In genomic region chr5:757931-758697, GRCh38 we compare ENCODE assay signal across 10 cellular contexts. TPM values are rescaled to one million over a fixed set of nuclear protein-coding genes. Genes with fewer than 3 reads are reported as not detected.
DNase-seq lines count a peak whose midpoint lies in the region; ATAC-seq and TF ChIP-seq lines count a peak whose summit lies in the region.
"Had no signal": no experiment of that assay in that cellular context is flagged by ENCODE, and none has a peak within 500 bp of the region (broad histone marks: within the 10 kb centered on the region; RNA-seq: fewer than 3 reads in every experiment).

No MANE protein-coding gene starts in this region.

- no peak for ATAC-seq in PC-3

- H3K4me1 Mint-ChIP-seq in Caco-2 (ENCODE audit: low read depth, unreplicated experiment): peaks cover 10% of the 10 kb centered on the region
- peaks cover 36% of the 10 kb centered on the region for H3K4me1 Mint-ChIP-seq in neural progenitor cell
- H3K4me1 Mint-ChIP-seq: activated naive CD8-positive, alpha-beta T cell treated with anti-CD3 and anti-CD28 coated beads, Interleukin-2, amount 10 ng/mL, durations not matched to agents 7 days and 5 days had no signal

- POLR2A ChIA-PET in Caco-2 (lab: Charles Lee): no interaction called here
- POLR2A ChIA-PET in PC-3 (lab: Charles Lee; ENCODE audit: unreplicated experiment): no interaction called here

- no peaks in the 10 kb centered on the region for H3F3A ChIP-seq in PC-3 (ENCODE audit: low read length, unreplicated experiment)
- no peaks in the 10 kb centered on the region for H3F3A ChIP-seq in neural progenitor cell (ENCODE audit: low read depth)

- CTCF ChIA-PET in Caco-2 (lab: Charles Lee) (interaction anchor here (0.5 kb wide), 1 partner anchor 286 kb away, joined by 3 read pairs; no protein-coding TSS in a partner anchor), PC-3 (lab: Charles Lee) (no interaction called here)

- H3K36me3 ChIP-seq in Caco-2 (ENCODE audit: control insufficient read depth, insufficient read depth, low read length) (no peaks in the 10 kb centered on the region), PC-3 (ENCODE audit: low read depth, low read length) (no peaks in the 10 kb centered on the region), neural progenitor cell (no peaks in the 10 kb centered on the region)

- H3K27ac Mint-ChIP-seq in Caco-2 (ENCODE audit: unreplicated experiment): no peak overlapping the region
- peak overlapping the region; percentile 96 for H3K27ac Mint-ChIP-seq in neural progenitor cell
- H3K27ac Mint-ChIP-seq: activated naive CD8-positive, alpha-beta T cell treated with anti-CD3 and anti-CD28 coated beads, Interleukin-2, amount 10 ng/mL, durations not matched to agents 7 days and 5 days had no signal

- H3K27ac ChIP-seq in PC-3 (ENCODE audit: low read length) (peak overlapping the region; percentile 20; the same call in 1 of the 2 replicates), neural progenitor cell (no peak overlapping the region)

- BruUV-seq in Caco-2 (replicated peaks; lab: Mats Ljungman, UMichigan) (no TSS peak), PC-3 (replicated peaks; lab: Mats Ljungman, UMichigan) (no TSS peak)

- H3K4me2 ChIP-seq in PC-3 (ENCODE audit: low read length): peak overlapping the region; percentile 72
- H3K4me2 ChIP-seq in neural progenitor cell: peak overlapping the region; percentile 25

- H4K20me1 ChIP-seq in PC-3 (ENCODE audit: low read length) (no peaks in the 10 kb centered on the region), neural progenitor cell (ENCODE audit: low read depth) (no peaks in the 10 kb centered on the region)

- no peaks in the 10 kb centered on the region for H3K9me2 ChIP-seq in PC-3 (replicated peaks; ENCODE audit: low read length)

- TF ChIP-seq CTCF in Caco-2 (IDR thresholded peaks at IDR 0.05; ENCODE audit: insufficient read depth in 1 of 2, low read depth in 1 of 2, low read length in 1 of 2, severe bottlenecking in 1 of 2, unreplicated experiment in 1 of 2) (no peak), PC-3 (conservative IDR thresholded peaks at IDR 0.05; ENCODE audit: low read depth, low read length) (no peak), neural progenitor cell (IDR thresholded peaks at IDR 0.05) (no peak)

- intact Hi-C loops in Caco-2 (cut with micrococcal nuclease; ENCODE audit: unreplicated experiment): no loop called here
- intact Hi-C loops in PC-3 (cut with micrococcal nuclease): no loop called here

- H3K27me3 Mint-ChIP-seq in Caco-2 (ENCODE audit: insufficient read depth, unreplicated experiment) (peaks cover 4% of the 10 kb centered on the region), neural progenitor cell (ENCODE audit: insufficient read depth, low read depth) (peaks cover 12% of the 10 kb centered on the region)
- H3K27me3 Mint-ChIP-seq: activated naive CD8-positive, alpha-beta T cell treated with anti-CD3 and anti-CD28 coated beads, Interleukin-2, amount 10 ng/mL, durations not matched to agents 7 days and 5 days had no signal

- H3K4me3 Mint-ChIP-seq in Caco-2 (ENCODE audit: unreplicated experiment): no peak overlapping the region
- H3K4me3 Mint-ChIP-seq in neural progenitor cell: peak overlapping the region; percentile 41
- H3K4me3 Mint-ChIP-seq: activated naive CD8-positive, alpha-beta T cell treated with anti-CD3 and anti-CD28 coated beads, Interleukin-2, amount 10 ng/mL, durations not matched to agents 7 days and 5 days had no signal

- no peaks in the 10 kb centered on the region for H3K27me3 ChIP-seq in Caco-2 (replicated peaks; ENCODE audit: control insufficient read depth, insufficient read depth, low read length)
- H3K27me3 ChIP-seq in PC-3 (ENCODE audit: low read length): no peaks in the 10 kb centered on the region
- H3K27me3 ChIP-seq in neural progenitor cell: no peaks in the 10 kb centered on the region

- H3K4me3 ChIP-seq in Caco-2 (ENCODE audit: low read depth, low read length) (no peak overlapping the region), PC-3 (ENCODE audit: low read length) (peak overlapping the region; percentile 23; the same call in 1 of the 2 replicates), neural progenitor cell (no peak overlapping the region)

- H2AFZ ChIP-seq in PC-3 (ENCODE audit: low read length) (no peak overlapping the region), neural progenitor cell (replicated peaks) (peak overlapping the region; percentile 80)

- no peaks in the 10 kb centered on the region for H3K9me3 Mint-ChIP-seq in Caco-2 (ENCODE audit: unreplicated experiment)
- H3K9me3 Mint-ChIP-seq in neural progenitor cell: no peaks in the 10 kb centered on the region
- H3K9me3 Mint-ChIP-seq: activated naive CD8-positive, alpha-beta T cell treated with anti-CD3 and anti-CD28 coated beads, Interleukin-2, amount 10 ng/mL, durations not matched to agents 7 days and 5 days had no signal

- H3K79me2 ChIP-seq in PC-3 (ENCODE audit: low read length) (no peaks in the 10 kb centered on the region), neural progenitor cell (ENCODE audit: low read depth) (no peaks in the 10 kb centered on the region)

- H3K9me3 ChIP-seq in Caco-2 (no peaks in the 10 kb centered on the region), PC-3 (ENCODE audit: low read length) (no peaks in the 10 kb centered on the region), neural progenitor cell (ENCODE audit: low read depth) (no peaks in the 10 kb centered on the region)

- DNase-seq in Caco-2: peak; percentile 25 to 30
- DNase-seq in PC-3: no peak
- DNase-seq in epidermal melanocyte (ENCODE audit: insufficient read length, low spot score): peak; percentile 17
- DNase-seq in neural progenitor cell (ENCODE audit: low spot score): peak; percentile 81
- no peak for DNase-seq in NCI-H1092 (lab: John Stamatoyannopoulos, UW)
- no peak for DNase-seq in SHP77 treated with DMSO at 0.1 percent for 48 hours (lab: John Stamatoyannopoulos, UW)
- no peak for DNase-seq in hippocampal formation (lab: John Stamatoyannopoulos, UW)
- DNase-seq in NOMO-1 treated with DMSO at 0.1 percent for 48 hours (lab: John Stamatoyannopoulos, UW; ENCODE audit: unreplicated experiment): no peak
- DNase-seq: activated naive CD8-positive, alpha-beta T cell treated with anti-CD3 and anti-CD28 coated beads, Interleukin-2, amount 10 ng/mL, durations not matched to agents 7 days and 5 days; NCI-H524 treated with DMSO at 0.1 percent for 48 hours had no signal

- H3K9ac ChIP-seq in PC-3 (ENCODE audit: low read length): peak overlapping the region; percentile 25; the same call in 1 of the 2 replicates
- no peak overlapping the region for H3K9ac ChIP-seq in neural progenitor cell

- H3K36me3 Mint-ChIP-seq in Caco-2 (ENCODE audit: insufficient read depth, unreplicated experiment) (no peaks in the 10 kb centered on the region), neural progenitor cell (no peaks in the 10 kb centered on the region)
- H3K36me3 Mint-ChIP-seq: activated naive CD8-positive, alpha-beta T cell treated with anti-CD3 and anti-CD28 coated beads, Interleukin-2, amount 10 ng/mL, durations not matched to agents 7 days and 5 days had no signal

- H3K4me1 ChIP-seq in Caco-2 (peaks cover 6% of the 10 kb centered on the region; the same call in 1 of the 2 replicates), PC-3 (ENCODE audit: insufficient read depth, low read length) (peaks cover 11% of the 10 kb centered on the region), neural progenitor cell (peaks cover 28% of the 10 kb centered on the region)

RNA-seq across cellular contexts. Expression of gene ZDHHC11B, which starts 26.4 kb away (rescaled TPM):
- total RNA-seq in Caco-2 (2022): 1.00 and 1.1 TPM in 2 replicates
- total RNA-seq in PC-3 (2014; rRNA removed): 0.40 and 2.1 TPM in 2 replicates
- 0.25 and 0.60 TPM in 2 replicates for total RNA-seq in neural progenitor cell (ENCODE audit: low replicate concordance)

Comparison
In these comparisons a context has a peak if more than half of its experiments do, and no peak if none do; other contexts are left out.
1. DNase-seq: peak in Caco-2 (2 of 2), epidermal melanocyte (single experiment) and neural progenitor cell (single experiment); none in PC-3 (single experiment), NCI-H1092 (single experiment), SHP77 treated with DMSO at 0.1 percent for 48 hours (single experiment), hippocampal formation (0 of 2) and NOMO-1 treated with DMSO at 0.1 percent for 48 hours (single experiment).